ENCODE assay signal across 9 cellular contexts in the genomic region with DNA sequence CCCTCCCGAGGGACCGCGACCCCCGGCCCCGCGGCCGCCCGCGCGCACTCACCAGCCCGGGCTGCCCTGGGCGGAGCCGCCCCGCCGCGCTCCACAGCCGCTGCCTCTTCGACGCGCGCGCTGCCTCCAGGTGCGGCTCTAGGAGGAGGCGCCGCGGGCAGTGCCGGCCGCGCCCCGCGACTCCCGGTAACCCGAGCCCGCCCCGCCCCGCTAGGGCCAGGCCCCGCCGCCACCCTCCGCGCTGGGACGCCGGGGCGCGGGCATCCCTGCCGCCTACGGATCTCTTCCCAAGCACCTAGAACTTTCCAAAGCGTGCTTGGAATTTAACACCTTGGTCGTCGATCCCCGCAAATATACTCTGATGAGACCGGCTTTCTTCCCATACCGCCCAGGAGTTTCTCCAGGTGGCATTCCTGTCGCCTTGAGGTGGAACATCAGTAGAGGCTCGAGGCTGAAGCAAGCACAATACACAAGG. TPM values are rescaled to one million over a fixed set of nuclear protein-coding genes. Genes with fewer than 3 reads are reported as not detected.
A peak's percentile ranks its signal among the peaks of the same experiment; 100 is the strongest.
DNase-seq lines count a peak whose midpoint lies in the region; ATAC-seq, FAIRE-seq and TF ChIP-seq lines count a peak whose summit lies in the region.
"Had no signal": no experiment of that assay in that cellular context is flagged by ENCODE, and none has a peak within 500 bp of the region (broad histone marks: within the 10 kb centered on the region; RNA-seq: fewer than 3 reads in every experiment).

A gene with protein sequence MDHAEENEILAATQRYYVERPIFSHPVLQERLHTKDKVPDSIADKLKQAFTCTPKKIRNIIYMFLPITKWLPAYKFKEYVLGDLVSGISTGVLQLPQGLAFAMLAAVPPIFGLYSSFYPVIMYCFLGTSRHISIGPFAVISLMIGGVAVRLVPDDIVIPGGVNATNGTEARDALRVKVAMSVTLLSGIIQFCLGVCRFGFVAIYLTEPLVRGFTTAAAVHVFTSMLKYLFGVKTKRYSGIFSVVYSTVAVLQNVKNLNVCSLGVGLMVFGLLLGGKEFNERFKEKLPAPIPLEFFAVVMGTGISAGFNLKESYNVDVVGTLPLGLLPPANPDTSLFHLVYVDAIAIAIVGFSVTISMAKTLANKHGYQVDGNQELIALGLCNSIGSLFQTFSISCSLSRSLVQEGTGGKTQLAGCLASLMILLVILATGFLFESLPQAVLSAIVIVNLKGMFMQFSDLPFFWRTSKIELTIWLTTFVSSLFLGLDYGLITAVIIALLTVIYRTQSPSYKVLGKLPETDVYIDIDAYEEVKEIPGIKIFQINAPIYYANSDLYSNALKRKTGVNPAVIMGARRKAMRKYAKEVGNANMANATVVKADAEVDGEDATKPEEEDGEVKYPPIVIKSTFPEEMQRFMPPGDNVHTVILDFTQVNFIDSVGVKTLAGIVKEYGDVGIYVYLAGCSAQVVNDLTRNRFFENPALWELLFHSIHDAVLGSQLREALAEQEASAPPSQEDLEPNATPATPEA (minus strand): TSS at position 162 of the 475 bp plus-strand sequence. CDS start 24,693 bp downstream, outside the sequence.

- 2 to 4% methylated on average over 18 to 54 of the region's 54 CpGs for WGBS in aorta, 2 donors

- no peak for FAIRE-seq in RCC 7860 (lab: Jason Lieb, UNC)

- H3K9me3 Mint-ChIP-seq in memory B cell, result peaks cover 5% of the 10 kb centered on the region

- no peak within 1 kb of the TSS for H3K27ac Mint-ChIP-seq in memory B cell

- intact Hi-C loops in aorta (cut with DNase I), result no loop called here

- peak within 1 kb of the TSS; percentile 74 for H3K4me3 Mint-ChIP-seq in memory B cell

- DNase-seq in GM10266 (ENCODE audit: extremely low spot score), result peak; percentile 51
- peak; percentile 73 for DNase-seq in NCI-H345 (lab: John Stamatoyannopoulos, UW)
- peak; percentile 38 for DNase-seq in cerebellum (ENCODE audit: low spot score)
- peak; percentile 1 to 13 for DNase-seq in memory B cell (ENCODE audit: low spot score in 2 of 2)
- DNase-seq in aorta, result no peak
- DNase-seq in RCC 7860 (ENCODE audit: low spot score), result no peak
- no peak for DNase-seq in activated effector memory CD4-positive, alpha-beta T cell treated with Interleukin-2 at 50 U/mL for 16 hours

- ATAC-seq in memory B cell (ENCODE audit: low read depth) (peak; percentile 71), aorta (ENCODE audit: low FRiP score) (peak; percentile 22)

- H3K27ac ChIP-seq in 22Rv1, result peak within 1 kb of the TSS; percentile 55
- no peak within 1 kb of the TSS for H3K27ac ChIP-seq in aorta (ENCODE audit: low read depth in 1 of 2, low read length in 2 of 2)

- no peaks in the 10 kb centered on the region for H3K9me3 ChIP-seq in aorta (ENCODE audit: control insufficient read depth, low read length)

- H3K4me3 ChIP-seq in aorta (ENCODE audit: low read length in 2 of 2), result peak within 1 kb of the TSS; percentile 13 to 24

- peaks cover 2% of the 10 kb centered on the region for H3K36me3 Mint-ChIP-seq in memory B cell

- no peaks in the 10 kb centered on the region for H3K4me1 ChIP-seq in aorta (ENCODE audit: control insufficient read depth in 1 of 2, insufficient read depth in 2 of 2, low read length in 2 of 2)

- peaks cover 18% of the 10 kb centered on the region for H3K27me3 Mint-ChIP-seq in memory B cell

- no peaks in the 10 kb centered on the region for H3K36me3 ChIP-seq in aorta (ENCODE audit: control insufficient read depth in 1 of 2, insufficient read depth in 2 of 2, low read length in 1 of 2)

- H3K4me1 Mint-ChIP-seq in memory B cell, result peaks cover 15% of the 10 kb centered on the region

- no peaks in the 10 kb centered on the region for H3K27me3 ChIP-seq in aorta (ENCODE audit: control insufficient read depth in 1 of 2, insufficient read depth in 2 of 2, low read length in 1 of 2)

- TF ChIP-seq CTCF in 22Rv1 (IDR thresholded peaks at IDR 0.05) (no peak), GM10266 (IDR thresholded peaks at IDR 0.05; ENCODE audit: control insufficient read depth, insufficient read depth, low read depth, missing control alignments) (no peak)

RNA-seq across cellular contexts. Expression of the gene that starts here (rescaled TPM):
- total RNA-seq in cerebellum (0.18 TPM), aorta (under 1 TPM; 0.57 to 0.78 TPM)
- not detected for polyA plus RNA-seq in aorta
- total RNA-seq: temporal lobe had no signal

Comparison
In these comparisons a context has a peak if more than half of its experiments do, and no peak if none do; other contexts are left out.
1. Peak in DNase-seq in cerebellum; RNA of the gene not detected or under 1 TPM.
2. Peak in ATAC-seq and H3K4me3 ChIP-seq in aorta; RNA of the gene not detected or under 1 TPM.
3. DNase-seq: peak in GM10266 (single experiment), NCI-H345 (single experiment) and memory B cell (2 of 2); none in aorta (0 of 2), RCC 7860 (single experiment) and activated effector memory CD4-positive, alpha-beta T cell treated with Interleukin-2 at 50 U/mL for 16 hours (single experiment).